ENCODE assay signal across 27 cellular contexts in genomic region chr7:81655271-81655670, GRCh38.
"Had no signal": no experiment of that assay in that cellular context is flagged by ENCODE, and none has a peak within 500 bp of the region (broad histone marks: within the 10 kb centered on the region; RNA-seq: fewer than 3 reads in every experiment).

No MANE protein-coding gene starts in this region.

- H3K27ac Mint-ChIP-seq: dendritic cell treated with granulocyte-macrophage colony-stimulating factor and Interleukin-4, amounts not matched to agents 40 ng/mL and 50 ng/mL, for 4 days; effector memory CD8-positive, alpha-beta T cell; endodermal cell; mesothelial cell of epicardium had no signal

- H3K27ac ChIP-seq: colonic mucosa, epithelial cell of prostate, esophagus squamous epithelium, gastrocnemius medialis, heart right ventricle, left lung, lower lobe of right lung had no signal

- ATAC-seq: effector memory CD8-positive, alpha-beta T cell; esophagus mucosa; gastrocnemius medialis; heart right ventricle; left cardiac atrium; left lung; left ventricle myocardium superior; lower lobe of right lung; mucosa of descending colon had no signal

- H3K27me3 Mint-ChIP-seq: dendritic cell treated with granulocyte-macrophage colony-stimulating factor and Interleukin-4, amounts not matched to agents 40 ng/mL and 50 ng/mL, for 4 days; effector memory CD8-positive, alpha-beta T cell had no signal

- H3K4me3 ChIP-seq: colonic mucosa, esophagus squamous epithelium, gastrocnemius medialis, heart right ventricle, left lung, lower lobe of right lung, mucosa of descending colon had no signal

- DNase-seq: colonic mucosa; cortex of kidney; effector CD8-positive, alpha-beta T cell; effector memory CD8-positive, alpha-beta T cell; endodermal cell; erythroblast; esophagus squamous epithelium; foreskin fibroblast; foreskin melanocyte; gastrocnemius medialis; glutamatergic neuron; head of caudate nucleus; heart right ventricle; hippocampal formation; left cardiac atrium; left lung; left ventricle myocardium superior; lower lobe of right lung; mesenchymal stem cell; mucosa of descending colon had no signal

- FAIRE-seq: endometrium, islet of Langerhans, keratinocyte had no signal

- H3K9me3 ChIP-seq: colonic mucosa, gastrocnemius medialis, lower lobe of right lung had no signal

- H3K4me3 Mint-ChIP-seq: dendritic cell treated with granulocyte-macrophage colony-stimulating factor and Interleukin-4, amounts not matched to agents 40 ng/mL and 50 ng/mL, for 4 days; effector memory CD8-positive, alpha-beta T cell; endodermal cell; mesothelial cell of epicardium had no signal

- H3K4me1 ChIP-seq: colonic mucosa, esophagus squamous epithelium, gastrocnemius medialis, heart right ventricle, left lung, lower lobe of right lung had no signal
